Comparison of ENCODE assay signal across 1 cellular context in the genomic region with DNA sequence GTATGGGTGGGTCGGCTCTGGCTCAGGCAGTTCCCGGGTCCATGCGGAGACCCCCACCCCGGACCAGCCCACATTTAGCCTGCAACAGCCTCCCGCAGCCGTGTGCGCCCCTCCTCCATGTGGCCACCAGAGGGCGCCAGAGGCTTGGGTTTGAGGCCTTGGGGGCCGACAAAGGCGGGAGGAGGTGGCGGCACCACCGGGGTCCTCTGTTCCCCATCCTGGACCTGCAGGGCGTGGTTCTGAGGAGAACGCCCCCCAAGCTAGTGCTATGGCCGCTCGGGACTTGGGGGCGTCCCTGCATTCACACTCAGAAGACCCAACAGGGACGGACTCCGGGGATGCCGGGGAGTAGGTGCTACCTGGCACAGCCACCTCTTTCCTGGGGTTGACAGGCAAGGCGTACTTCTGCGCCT.
TF ChIP-seq lines count a peak whose summit lies in the region.

No MANE protein-coding gene starts in this region.

TF ChIP-seq in HEK293, 187 proteins besides CTCF, POLR2A, EP300 and RAD21 (continued from another document):
- TF ChIP-seq, protein P1, sequence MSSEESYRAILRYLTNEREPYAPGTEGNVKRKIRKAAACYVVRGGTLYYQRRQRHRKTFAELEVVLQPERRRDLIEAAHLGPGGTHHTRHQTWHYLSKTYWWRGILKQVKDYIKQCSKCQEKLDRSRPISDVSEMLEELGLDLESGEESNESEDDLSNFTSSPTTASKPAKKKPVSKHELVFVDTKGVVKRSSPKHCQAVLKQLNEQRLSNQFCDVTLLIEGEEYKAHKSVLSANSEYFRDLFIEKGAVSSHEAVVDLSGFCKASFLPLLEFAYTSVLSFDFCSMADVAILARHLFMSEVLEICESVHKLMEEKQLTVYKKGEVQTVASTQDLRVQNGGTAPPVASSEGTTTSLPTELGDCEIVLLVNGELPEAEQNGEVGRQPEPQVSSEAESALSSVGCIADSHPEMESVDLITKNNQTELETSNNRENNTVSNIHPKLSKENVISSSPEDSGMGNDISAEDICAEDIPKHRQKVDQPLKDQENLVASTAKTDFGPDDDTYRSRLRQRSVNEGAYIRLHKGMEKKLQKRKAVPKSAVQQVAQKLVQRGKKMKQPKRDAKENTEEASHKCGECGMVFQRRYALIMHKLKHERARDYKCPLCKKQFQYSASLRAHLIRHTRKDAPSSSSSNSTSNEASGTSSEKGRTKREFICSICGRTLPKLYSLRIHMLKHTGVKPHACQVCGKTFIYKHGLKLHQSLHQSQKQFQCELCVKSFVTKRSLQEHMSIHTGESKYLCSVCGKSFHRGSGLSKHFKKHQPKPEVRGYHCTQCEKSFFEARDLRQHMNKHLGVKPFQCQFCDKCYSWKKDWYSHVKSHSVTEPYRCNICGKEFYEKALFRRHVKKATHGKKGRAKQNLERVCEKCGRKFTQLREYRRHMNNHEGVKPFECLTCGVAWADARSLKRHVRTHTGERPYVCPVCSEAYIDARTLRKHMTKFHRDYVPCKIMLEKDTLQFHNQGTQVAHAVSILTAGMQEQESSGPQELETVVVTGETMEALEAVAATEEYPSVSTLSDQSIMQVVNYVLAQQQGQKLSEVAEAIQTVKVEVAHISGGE (tag by site-specific recombination; conservative IDR thresholded peaks at IDR 0.05; ENCODE audit: low read depth) = no peak
- TF ChIP-seq, protein P2, sequence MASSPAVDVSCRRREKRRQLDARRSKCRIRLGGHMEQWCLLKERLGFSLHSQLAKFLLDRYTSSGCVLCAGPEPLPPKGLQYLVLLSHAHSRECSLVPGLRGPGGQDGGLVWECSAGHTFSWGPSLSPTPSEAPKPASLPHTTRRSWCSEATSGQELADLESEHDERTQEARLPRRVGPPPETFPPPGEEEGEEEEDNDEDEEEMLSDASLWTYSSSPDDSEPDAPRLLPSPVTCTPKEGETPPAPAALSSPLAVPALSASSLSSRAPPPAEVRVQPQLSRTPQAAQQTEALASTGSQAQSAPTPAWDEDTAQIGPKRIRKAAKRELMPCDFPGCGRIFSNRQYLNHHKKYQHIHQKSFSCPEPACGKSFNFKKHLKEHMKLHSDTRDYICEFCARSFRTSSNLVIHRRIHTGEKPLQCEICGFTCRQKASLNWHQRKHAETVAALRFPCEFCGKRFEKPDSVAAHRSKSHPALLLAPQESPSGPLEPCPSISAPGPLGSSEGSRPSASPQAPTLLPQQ (tag by site-specific recombination; IDR thresholded peaks at IDR 0.05) = no peak
- TF ChIP-seq ZNF423 (tag by site-specific recombination; IDR thresholded peaks at IDR 0.05) (no peak), REPIN1 (tag by site-specific recombination; IDR thresholded peaks at IDR 0.05; ENCODE audit: low read depth) (no peak), ZNF114 (tag by site-specific recombination; IDR thresholded peaks at IDR 0.05) (no peak), ZNF585B (tag by site-specific recombination; IDR thresholded peaks at IDR 0.05) (no peak), OVOL3 (tag by site-specific recombination; IDR thresholded peaks at IDR 0.05) (no peak), ZNF132 (tag by site-specific recombination; IDR thresholded peaks at IDR 0.05; ENCODE audit: borderline replicate concordance) (no peak), ZNF155 (tag by site-specific recombination; IDR thresholded peaks at IDR 0.05) (no peak), ZSCAN23 (tag by site-specific recombination; IDR thresholded peaks at IDR 0.05) (no peak), ZNF549 (tag by site-specific recombination; IDR thresholded peaks at IDR 0.05) (no peak), ZNF76 (tag by site-specific recombination; IDR thresholded peaks at IDR 0.05; ENCODE audit: borderline replicate concordance, low read depth) (no peak), ZNF555 (tag by site-specific recombination; conservative IDR thresholded peaks at IDR 0.05) (no peak), ZNF529 (tag by site-specific recombination; IDR thresholded peaks at IDR 0.05; ENCODE audit: insufficient replicate concordance) (no peak), ZBTB17 (tag by site-specific recombination; IDR thresholded peaks at IDR 0.05) (peak; percentile 37; the same call in 1 of the 2 replicates), ZNF776 (tag by site-specific recombination; IDR thresholded peaks at IDR 0.05; ENCODE audit: borderline replicate concordance) (no peak), ZNF747 (tag by site-specific recombination; IDR thresholded peaks at IDR 0.05) (no peak), ZNF366 (tag by site-specific recombination; conservative IDR thresholded peaks at IDR 0.05) (no peak), ZNF133 (tag by site-specific recombination; IDR thresholded peaks at IDR 0.05) (no peak), ZNF302 (tag by site-specific recombination; IDR thresholded peaks at IDR 0.05; ENCODE audit: low read depth) (no peak), ZNF558 (tag by site-specific recombination; IDR thresholded peaks at IDR 0.05) (no peak), ZNF23 (tag by site-specific recombination; IDR thresholded peaks at IDR 0.05; ENCODE audit: borderline replicate concordance) (no peak), HOXD13 (CRISPR knock-in tag; IDR thresholded peaks at IDR 0.05; ENCODE audit: borderline replicate concordance) (no peak), ZNF629 (tag by site-specific recombination; IDR thresholded peaks at IDR 0.05) (0 out of 2 replicates have a peak, but pooled peaks have one; percentile 21), ZNF777 (tag by site-specific recombination; IDR thresholded peaks at IDR 0.05; ENCODE audit: borderline replicate concordance) (no peak), ZNF248 (tag by site-specific recombination; IDR thresholded peaks at IDR 0.05) (no peak), ZNF223 (tag by site-specific recombination; IDR thresholded peaks at IDR 0.05) (no peak), MZF1 (tag by site-specific recombination; IDR thresholded peaks at IDR 0.05; ENCODE audit: borderline replicate concordance) (no peak), SP7 (tag by site-specific recombination; IDR thresholded peaks at IDR 0.05) (peak; percentile 27; the same call in 1 of the 2 replicates), ZBTB21 (tag by site-specific recombination; IDR thresholded peaks at IDR 0.05) (no peak), ZIC2 (tag by site-specific recombination; IDR thresholded peaks at IDR 0.05) (no peak), ZNF660 (tag by site-specific recombination; IDR thresholded peaks at IDR 0.05) (no peak), ZNF211 (tag by site-specific recombination; IDR thresholded peaks at IDR 0.05; ENCODE audit: low read depth) (no peak), ZFP41 (tag by site-specific recombination; IDR thresholded peaks at IDR 0.05; ENCODE audit: borderline replicate concordance) (no peak), GLIS2 (tag by site-specific recombination; IDR thresholded peaks at IDR 0.05) (peak; percentile 36; the same call in 1 of the 2 replicates), ZFHX2 (tag by site-specific recombination; conservative IDR thresholded peaks at IDR 0.05) (no peak), ZNF830 (tag by site-specific recombination; IDR thresholded peaks at IDR 0.05; ENCODE audit: low read depth) (no peak)
- TF ChIP-seq, protein P3, sequence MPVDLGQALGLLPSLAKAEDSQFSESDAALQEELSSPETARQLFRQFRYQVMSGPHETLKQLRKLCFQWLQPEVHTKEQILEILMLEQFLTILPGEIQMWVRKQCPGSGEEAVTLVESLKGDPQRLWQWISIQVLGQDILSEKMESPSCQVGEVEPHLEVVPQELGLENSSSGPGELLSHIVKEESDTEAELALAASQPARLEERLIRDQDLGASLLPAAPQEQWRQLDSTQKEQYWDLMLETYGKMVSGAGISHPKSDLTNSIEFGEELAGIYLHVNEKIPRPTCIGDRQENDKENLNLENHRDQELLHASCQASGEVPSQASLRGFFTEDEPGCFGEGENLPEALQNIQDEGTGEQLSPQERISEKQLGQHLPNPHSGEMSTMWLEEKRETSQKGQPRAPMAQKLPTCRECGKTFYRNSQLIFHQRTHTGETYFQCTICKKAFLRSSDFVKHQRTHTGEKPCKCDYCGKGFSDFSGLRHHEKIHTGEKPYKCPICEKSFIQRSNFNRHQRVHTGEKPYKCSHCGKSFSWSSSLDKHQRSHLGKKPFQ (tag by site-specific recombination; IDR thresholded peaks at IDR 0.05) = no peak
- TF ChIP-seq, protein P4, sequence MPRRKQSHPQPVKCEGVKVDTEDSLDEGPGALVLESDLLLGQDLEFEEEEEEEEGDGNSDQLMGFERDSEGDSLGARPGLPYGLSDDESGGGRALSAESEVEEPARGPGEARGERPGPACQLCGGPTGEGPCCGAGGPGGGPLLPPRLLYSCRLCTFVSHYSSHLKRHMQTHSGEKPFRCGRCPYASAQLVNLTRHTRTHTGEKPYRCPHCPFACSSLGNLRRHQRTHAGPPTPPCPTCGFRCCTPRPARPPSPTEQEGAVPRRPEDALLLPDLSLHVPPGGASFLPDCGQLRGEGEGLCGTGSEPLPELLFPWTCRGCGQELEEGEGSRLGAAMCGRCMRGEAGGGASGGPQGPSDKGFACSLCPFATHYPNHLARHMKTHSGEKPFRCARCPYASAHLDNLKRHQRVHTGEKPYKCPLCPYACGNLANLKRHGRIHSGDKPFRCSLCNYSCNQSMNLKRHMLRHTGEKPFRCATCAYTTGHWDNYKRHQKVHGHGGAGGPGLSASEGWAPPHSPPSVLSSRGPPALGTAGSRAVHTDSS (tag by site-specific recombination; IDR thresholded peaks at IDR 0.05) = no peak
- TF ChIP-seq, protein P5, sequence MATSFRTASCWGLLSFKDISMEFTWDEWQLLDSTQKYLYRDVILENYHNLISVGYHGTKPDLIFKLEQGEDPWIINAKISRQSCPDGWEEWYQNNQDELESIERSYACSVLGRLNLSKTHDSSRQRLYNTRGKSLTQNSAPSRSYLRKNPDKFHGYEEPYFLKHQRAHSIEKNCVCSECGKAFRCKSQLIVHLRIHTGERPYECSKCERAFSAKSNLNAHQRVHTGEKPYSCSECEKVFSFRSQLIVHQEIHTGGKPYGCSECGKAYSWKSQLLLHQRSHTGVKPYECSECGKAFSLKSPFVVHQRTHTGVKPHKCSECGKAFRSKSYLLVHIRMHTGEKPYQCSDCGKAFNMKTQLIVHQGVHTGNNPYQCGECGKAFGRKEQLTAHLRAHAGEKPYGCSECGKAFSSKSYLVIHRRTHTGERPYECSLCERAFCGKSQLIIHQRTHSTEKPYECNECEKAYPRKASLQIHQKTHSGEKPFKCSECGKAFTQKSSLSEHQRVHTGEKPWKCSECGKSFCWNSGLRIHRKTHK (tag by site-specific recombination; IDR thresholded peaks at IDR 0.05) = no peak
- TF ChIP-seq, protein P6, sequence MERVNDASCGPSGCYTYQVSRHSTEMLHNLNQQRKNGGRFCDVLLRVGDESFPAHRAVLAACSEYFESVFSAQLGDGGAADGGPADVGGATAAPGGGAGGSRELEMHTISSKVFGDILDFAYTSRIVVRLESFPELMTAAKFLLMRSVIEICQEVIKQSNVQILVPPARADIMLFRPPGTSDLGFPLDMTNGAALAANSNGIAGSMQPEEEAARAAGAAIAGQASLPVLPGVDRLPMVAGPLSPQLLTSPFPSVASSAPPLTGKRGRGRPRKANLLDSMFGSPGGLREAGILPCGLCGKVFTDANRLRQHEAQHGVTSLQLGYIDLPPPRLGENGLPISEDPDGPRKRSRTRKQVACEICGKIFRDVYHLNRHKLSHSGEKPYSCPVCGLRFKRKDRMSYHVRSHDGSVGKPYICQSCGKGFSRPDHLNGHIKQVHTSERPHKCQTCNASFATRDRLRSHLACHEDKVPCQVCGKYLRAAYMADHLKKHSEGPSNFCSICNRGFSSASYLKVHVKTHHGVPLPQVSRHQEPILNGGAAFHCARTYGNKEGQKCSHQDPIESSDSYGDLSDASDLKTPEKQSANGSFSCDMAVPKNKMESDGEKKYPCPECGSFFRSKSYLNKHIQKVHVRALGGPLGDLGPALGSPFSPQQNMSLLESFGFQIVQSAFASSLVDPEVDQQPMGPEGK (tag by site-specific recombination; IDR thresholded peaks at IDR 0.05) = peak; percentile 79
- TF ChIP-seq, protein P7, sequence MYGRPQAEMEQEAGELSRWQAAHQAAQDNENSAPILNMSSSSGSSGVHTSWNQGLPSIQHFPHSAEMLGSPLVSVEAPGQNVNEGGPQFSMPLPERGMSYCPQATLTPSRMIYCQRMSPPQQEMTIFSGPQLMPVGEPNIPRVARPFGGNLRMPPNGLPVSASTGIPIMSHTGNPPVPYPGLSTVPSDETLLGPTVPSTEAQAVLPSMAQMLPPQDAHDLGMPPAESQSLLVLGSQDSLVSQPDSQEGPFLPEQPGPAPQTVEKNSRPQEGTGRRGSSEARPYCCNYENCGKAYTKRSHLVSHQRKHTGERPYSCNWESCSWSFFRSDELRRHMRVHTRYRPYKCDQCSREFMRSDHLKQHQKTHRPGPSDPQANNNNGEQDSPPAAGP (tag by site-specific recombination; IDR thresholded peaks at IDR 0.05) = peak; percentile 43; the same call in 1 of the 2 replicates
- TF ChIP-seq, protein P8, sequence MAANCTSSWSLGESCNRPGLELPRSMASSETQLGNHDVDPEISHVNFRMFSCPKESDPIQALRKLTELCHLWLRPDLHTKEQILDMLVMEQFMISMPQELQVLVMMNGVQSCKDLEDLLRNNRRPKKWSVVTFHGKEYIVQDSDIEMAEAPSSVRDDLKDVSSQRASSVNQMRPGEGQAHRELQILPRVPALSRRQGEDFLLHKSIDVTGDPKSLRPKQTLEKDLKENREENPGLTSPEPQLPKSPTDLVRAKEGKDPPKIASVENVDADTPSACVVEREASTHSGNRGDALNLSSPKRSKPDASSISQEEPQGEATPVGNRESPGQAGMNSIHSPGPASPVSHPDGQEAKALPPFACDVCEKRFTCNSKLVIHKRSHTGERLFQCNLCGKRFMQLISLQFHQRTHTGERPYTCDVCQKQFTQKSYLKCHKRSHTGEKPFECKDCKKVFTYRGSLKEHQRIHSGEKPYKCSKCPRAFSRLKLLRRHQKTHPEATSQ (tag by site-specific recombination; IDR thresholded peaks at IDR 0.05) = no peak
